ENCODE assay signal across 20 cellular contexts in genomic region chr18:11487390-11487789, GRCh38.
"Had no signal": no experiment of that assay in that cellular context is flagged by ENCODE, and none has a peak within 500 bp of the region (broad histone marks: within the 10 kb centered on the region; RNA-seq: fewer than 3 reads in every experiment).

No MANE protein-coding gene starts in this region.

- H3K9me3 ChIP-seq: esophagus squamous epithelium, left lung, psoas muscle, sigmoid colon, stomach, thyroid gland had no signal

- H3K27me3 ChIP-seq: esophagus squamous epithelium, left lung, sigmoid colon, stomach, thyroid gland had no signal

- H3K4me1 ChIP-seq: esophagus squamous epithelium, left lung, psoas muscle, sigmoid colon, stomach, thyroid gland had no signal

- H3K36me3 ChIP-seq: esophagus squamous epithelium, left lung, sigmoid colon, stomach, thyroid gland had no signal

- H3K4me3 ChIP-seq: coronary artery, esophagus squamous epithelium, left lung, psoas muscle, sigmoid colon, stomach, thyroid gland had no signal

- DNase-seq: dermis blood vessel endothelial cell; effector memory CD4-positive, alpha-beta T cell; erythroblast; esophagus squamous epithelium; left cardiac atrium; left lung; naive thymus-derived CD8-positive, alpha-beta T cell; nephron progenitor cell; nucleus accumbens; posterior cingulate gyrus; psoas muscle; right cardiac atrium; sigmoid colon; stimulated activated CD4-positive, alpha-beta T cell treated with anti-CD3 and anti-CD28 coated beads, Interleukin-2, amount 100 ng/mL, for 24 hours; stimulated activated CD4-positive, alpha-beta T cell treated with anti-CD3 and anti-CD28 coated beads, Interleukin-4, amount 100 ng/mL, for 24 hours; stimulated activated naive CD4-positive, alpha-beta T cell treated with Interleukin-2 at 50 U/mL for 16 hours; stomach; thyroid gland had no signal

- H3K27ac ChIP-seq: coronary artery, esophagus squamous epithelium, left lung, psoas muscle, sigmoid colon, stomach, thyroid gland had no signal

- ATAC-seq: left lung; naive thymus-derived CD8-positive, alpha-beta T cell; psoas muscle; right cardiac atrium; stimulated activated effector memory CD8-positive, alpha-beta T cell treated with anti-CD3 and anti-CD28 coated beads, Interleukin-12 subunit alpha, Interleukin-12 subunit beta, amount 100 ng/mL, for 72 hours had no signal
